Comparison of ENCODE assay signal across 16 cellular contexts in genomic region chr11:13983081-13983751, GRCh38. TPM values are rescaled to one million over a fixed set of nuclear protein-coding genes. Genes with fewer than 3 reads are reported as not detected.
A peak's percentile ranks its signal among the peaks of the same experiment; 100 is the strongest.
DNase-seq lines count a peak whose midpoint lies in the region; ATAC-seq and TF ChIP-seq lines count a peak whose summit lies in the region.
"Had no signal": no experiment of that assay in that cellular context is flagged by ENCODE, and none has a peak within 500 bp of the region (broad histone marks: within the 10 kb centered on the region; RNA-seq: fewer than 3 reads in every experiment).

No MANE protein-coding gene starts in this region.

- no peak overlapping the region for H2AK9ac ChIP-seq in IMR-90 (replicated peaks; ENCODE audit: low read depth, low read length, poor library complexity)

- TF ChIP-seq POLR2A in IMR-90 (IDR thresholded peaks at IDR 0.05; ENCODE audit: low read depth, low read length) (no peak), suprapubic skin (IDR thresholded peaks at IDR 0.05) (no peak)

- dilution Hi-C loops in IMR-90 (cut with HindIII; ENCODE audit: low sequenced_read_pairs, unreplicated experiment) = no loop called here

- H3K79me1 ChIP-seq in IMR-90 (ENCODE audit: low read depth in 1 of 2, low read length in 2 of 2) = no peaks in the 10 kb centered on the region

- H2AFZ ChIP-seq in IMR-90 (replicated peaks; ENCODE audit: low read length, poor library complexity) = peak overlapping the region; percentile 48

- 31% methylated on average over 7 of the region's 12 CpGs; no CpG with 5 or more reads in 1 of the 2 experiments for WGBS in IMR-90 (ENCODE audit: extremely low coverage in 2 of 2, insufficient read length in 1 of 2), 2 experiments
- WGBS in mesodermal cell (ENCODE audit: insufficient coverage in 2 of 2), 2 experiments = 84 to 86% methylated on average over 9 to 11 of the region's 12 CpGs
- WGBS in suprapubic skin = 38% methylated on average over 11 of the region's 12 CpGs

- BruUV-seq in IMR-90 (replicated peaks; lab: Mats Ljungman, UMichigan) = no TSS peak

- CTCF ChIA-PET in IMR-90 (lab: Yijun Ruan, JAX) = no interaction called here

- no peaks in the 10 kb centered on the region for H3K9me3 ChIP-seq in IMR-90 (ENCODE audit: control insufficient read depth, insufficient read depth, low read length)
- no peaks in the 10 kb centered on the region for H3K9me3 ChIP-seq in mesodermal cell (ENCODE audit: control insufficient read depth, low read length)
- no peaks in the 10 kb centered on the region for H3K9me3 ChIP-seq in suprapubic skin
- no peaks in the 10 kb centered on the region for H3K9me3 ChIP-seq in SJCRH30 (replicated peaks)
- H3K9me3 ChIP-seq: BLaER1, neutrophil, SJSA1, testis had no signal

- peak overlapping the region; percentile 30; the same call in 1 of the 2 replicates for H2AK5ac ChIP-seq in IMR-90 (ENCODE audit: low read depth, low read length)

- 0 out of 3 replicates have a peak overlapping the region, but pooled peaks have one; percentile 75 for H2BK15ac ChIP-seq in IMR-90 (ENCODE audit: low read depth, low read length)

- H2BK120ac ChIP-seq in IMR-90 (ENCODE audit: low read depth, low read length) = peak overlapping the region; percentile 69

- H3K36me3 ChIP-seq in IMR-90 (ENCODE audit: control insufficient read depth, insufficient read depth, low read length) = no peaks in the 10 kb centered on the region
- no peaks in the 10 kb centered on the region for H3K36me3 ChIP-seq in mesodermal cell (ENCODE audit: control insufficient read depth, insufficient read depth, low read length)
- H3K36me3 ChIP-seq in suprapubic skin = no peaks in the 10 kb centered on the region
- H3K36me3 ChIP-seq in SJCRH30 = no peaks in the 10 kb centered on the region
- H3K36me3 ChIP-seq: BLaER1, neutrophil, SJSA1 had no signal

- intact Hi-C loops in IMR-90 (cut with micrococcal nuclease) = no loop called here

- POLR2A ChIA-PET in IMR-90 (lab: Charles Lee; ENCODE audit: unreplicated experiment) = no interaction called here

- H3K56ac ChIP-seq in IMR-90 (ENCODE audit: extremely low read depth, insufficient read depth, low read length) = no peak overlapping the region

- no peak overlapping the region for H3K4me3 ChIP-seq in IMR-90 (ENCODE audit: insufficient read depth, low read depth, low read length)
- no peak overlapping the region for H3K4me3 ChIP-seq in mesodermal cell (ENCODE audit: extremely low read depth, insufficient read depth, low read length, poor library complexity, severe bottlenecking)
- no peak overlapping the region for H3K4me3 ChIP-seq in suprapubic skin
- no peak overlapping the region for H3K4me3 ChIP-seq in SJCRH30
- H3K4me3 ChIP-seq: BLaER1, SJSA1, testis had no signal

- H3K27me3 ChIP-seq in IMR-90 (ENCODE audit: control insufficient read depth, insufficient read depth, low read length) (no peaks in the 10 kb centered on the region), suprapubic skin (no peaks in the 10 kb centered on the region), SJCRH30 (peaks cover 7% of the 10 kb centered on the region; the same call in 1 of the 2 replicates)
- H3K27me3 ChIP-seq: BLaER1, neutrophil, SJSA1, testis had no signal

- H4K91ac ChIP-seq in IMR-90 (ENCODE audit: insufficient read depth, low read depth, low read length) = peak overlapping the region; percentile 40

- DNase-seq in IMR-90 (peak; percentile 64), fibroblast of gingiva (ENCODE audit: low read depth) (peak; percentile 65), suprapubic skin (ENCODE audit: low spot score in 2 of 2) (no peak), inferior parietal cortex (ENCODE audit: extremely low spot score) (no peak), SJCRH30 (no peak)
- DNase-seq: activated CD8-positive, alpha-beta T cell treated with anti-CD3 and anti-CD28 coated beads, Interleukin-2, amount 10 ng/mL, durations not matched to agents 7 days and 5 days; activated effector memory CD4-positive, alpha-beta T cell treated with anti-CD3 and anti-CD28 coated beads, Interleukin-2, amount 50 U/mL, for 16 hours; MV-4-11; NK-92 treated with Interleukin-12 subunit alpha and Interleukin-12 subunit beta, amount 100 ng/mL, for 24 hours; testis had no signal

- no peaks in the 10 kb centered on the region for H4K20me1 ChIP-seq in IMR-90 (ENCODE audit: insufficient read depth, low read length)
- H4K20me1 ChIP-seq: BLaER1 had no signal

- H3K9ac ChIP-seq in IMR-90 (ENCODE audit: low read depth, low read length) = no peak overlapping the region
- H3K9ac ChIP-seq: BLaER1 had no signal

- no peak overlapping the region; the same call in 1 of the 2 replicates for H3K4me2 ChIP-seq in IMR-90 (ENCODE audit: low read depth, low read length)
- H3K4me2 ChIP-seq: BLaER1 had no signal

- H3K9me1 ChIP-seq in IMR-90 (ENCODE audit: insufficient read depth, low read length) = peaks cover 14% of the 10 kb centered on the region; the same call in 1 of the 2 replicates

- peak overlapping the region; percentile 57 for H3K18ac ChIP-seq in IMR-90 (ENCODE audit: low read depth, low read length)

- no peak for ATAC-seq in IMR-90 (ENCODE audit: low read depth)
- ATAC-seq in HG03460 (IDR thresholded peaks at IDR 0.05; ENCODE audit: unreplicated experiment) = no peak
- ATAC-seq in HG03159 (IDR thresholded peaks at IDR 0.05; ENCODE audit: unreplicated experiment) = no peak
- ATAC-seq: activated CD8-positive, alpha-beta T cell treated with anti-CD3 and anti-CD28 coated beads, Interleukin-2, amount 10 ng/mL, durations not matched to agents 7 days and 5 days had no signal

- peak overlapping the region in 1 of 2 experiments; percentile 38; a peak in 2 of 4 replicates for H4K8ac ChIP-seq in IMR-90 (ENCODE audit: low read depth in 2 of 2, low read length in 2 of 2)

- peak overlapping the region; percentile 73 for H2BK20ac ChIP-seq in IMR-90 (ENCODE audit: low read depth, low read length)

- H3K27ac ChIP-seq in IMR-90 (ENCODE audit: insufficient read depth, low read length) (peak overlapping the region; percentile 54; the same call in 1 of the 2 replicates), mesodermal cell (ENCODE audit: low read depth, low read length, severe bottlenecking) (peak overlapping the region; percentile 20), suprapubic skin (peak overlapping the region; percentile 20), SJCRH30 (no peak overlapping the region)
- H3K27ac ChIP-seq: BLaER1, neutrophil, SJSA1, testis had no signal

- H3K4ac ChIP-seq in IMR-90 (ENCODE audit: low read depth, low read length) = peak overlapping the region; percentile 77

- no peak for TF ChIP-seq EP300 in suprapubic skin (IDR thresholded peaks at IDR 0.05)

- in situ Hi-C loops in IMR-90 (cut with MboI; ENCODE audit: low sequenced_read_pairs) = no loop called here

- H3K23ac ChIP-seq in IMR-90 (ENCODE audit: low read depth, low read length) = peak overlapping the region; percentile 41; the same call in 1 of the 2 replicates

- H4K5ac ChIP-seq in IMR-90 (ENCODE audit: low read depth, low read length) = peak overlapping the region; percentile 41; the same call in 1 of the 2 replicates

- H3K14ac ChIP-seq in IMR-90 (replicated peaks; ENCODE audit: low read depth, low read length) = peak overlapping the region; percentile 55

- peak overlapping the region; percentile 41 for H2BK5ac ChIP-seq in IMR-90 (ENCODE audit: low read depth, low read length, poor library complexity, severe bottlenecking)

- TF ChIP-seq CTCF in IMR-90 (conservative IDR thresholded peaks at IDR 0.05; ENCODE audit: low read depth, low read length) (no peak), suprapubic skin (IDR thresholded peaks at IDR 0.05) (no peak)

- no peak for TF ChIP-seq RAD21 in IMR-90 (IDR thresholded peaks at IDR 0.05; ENCODE audit: low read length)

- H3K4me1 ChIP-seq in IMR-90 (ENCODE audit: control insufficient read depth, insufficient read depth, low read length) (peaks cover 17% of the 10 kb centered on the region), mesodermal cell (ENCODE audit: control insufficient read depth, insufficient read depth, low read length, poor library complexity, severe bottlenecking) (peaks cover 3% of the 10 kb centered on the region), suprapubic skin (peaks cover 3% of the 10 kb centered on the region), SJCRH30 (no peaks in the 10 kb centered on the region)
- H3K4me1 ChIP-seq: BLaER1, testis had no signal

TF ChIP-seq in IMR-90, 13 proteins besides CTCF, POLR2A, EP300 and RAD21:
- TF ChIP-seq RFX5 (IDR thresholded peaks at IDR 0.05; ENCODE audit: low read depth, low read length) (no peak), FOS (IDR thresholded peaks at IDR 0.05; ENCODE audit: low read depth, low read length) (0 out of 2 replicates have a peak, but pooled peaks have one; percentile 15), MXI1 (IDR thresholded peaks at IDR 0.05; ENCODE audit: borderline replicate concordance, low read depth, low read length) (no peak), NFE2L2 (IDR thresholded peaks at IDR 0.05; ENCODE audit: low read depth, low read length) (no peak), MAZ (IDR thresholded peaks at IDR 0.05; ENCODE audit: borderline replicate concordance, low read depth, low read length) (no peak), CHD1 (IDR thresholded peaks at IDR 0.05; ENCODE audit: low read depth, low read length) (no peak), BHLHE40 (IDR thresholded peaks at IDR 0.05; ENCODE audit: low read depth, low read length) (no peak), SMC3 (IDR thresholded peaks at IDR 0.05; ENCODE audit: low read depth, low read length) (no peak)

RNA-seq across cellular contexts. Expression of gene SPON1, which starts 20.7 kb away (rescaled TPM):
- 0.56 and 0.72 TPM in 2 replicates for total RNA-seq in IMR-90 (2012; rRNA removed)
- polyA plus RNA-seq in IMR-90 (2012; rRNA removed) = 0.62 and 0.77 TPM in 2 replicates
- 0.16 and 0.42 TPM in 2 replicates for polyA plus RNA-seq in IMR-90 (2012; cell fraction: cytosol; rRNA removed)
- polyA plus RNA-seq in IMR-90 (2012; cell fraction: nucleus; rRNA removed; ENCODE audit: low replicate concordance) = 0.28 and 0.37 TPM in 2 replicates
- polyA plus RNA-seq in mesodermal cell (2013, experiment 1 of 2) = 31.1 TPM
- polyA plus RNA-seq in mesodermal cell (2013, experiment 2 of 2) = 29.8 TPM
- 10 to 100 TPM in 3 of 4 donors, 1 to 10 TPM in 1; 8.0 to 16.1 (median 11.3) TPM for total RNA-seq in suprapubic skin
- not detected in 2 replicates for total RNA-seq in SJCRH30 (2014; rRNA removed; shearing (Covaris generic))

Comparison
In these comparisons a context has a peak if more than half of its experiments do, and no peak if none do; other contexts are left out.
1. DNase-seq: peak in IMR-90 (single experiment) and fibroblast of gingiva (single experiment); none in suprapubic skin (0 of 2), inferior parietal cortex (single experiment) and SJCRH30 (0 of 2).